18 cellular contexts compared by ENCODE assay signal in genomic region chr5:142153674-142154448, GRCh38. TPM values are rescaled to one million over a fixed set of nuclear protein-coding genes. Genes with fewer than 3 reads are reported as not detected.
DNase-seq lines count a peak whose midpoint lies in the region; ATAC-seq, FAIRE-seq and TF ChIP-seq lines count a peak whose summit lies in the region.
"Had no signal": no experiment of that assay in that cellular context is flagged by ENCODE, and none has a peak within 500 bp of the region (broad histone marks: within the 10 kb centered on the region; RNA-seq: fewer than 3 reads in every experiment).

No MANE protein-coding gene starts in this region.

- no peak for TF ChIP-seq EP300 in HepG2 (IDR thresholded peaks at IDR 0.05; ENCODE audit: low read depth in 2 of 2, low read length in 2 of 2)
- TF ChIP-seq EP300 in HepG2 (CRISPR knock-in tag; IDR thresholded peaks at IDR 0.05; ENCODE audit: borderline replicate concordance) = no peak

- dilution Hi-C loops in keratinocyte (cut with MboI; ENCODE audit: extremely low pct_ligation_motif_present, low sequenced_read_pairs) = no loop called here

- intact Hi-C loops in HepG2 (cut with micrococcal nuclease; ENCODE audit: unreplicated experiment) (loop anchor here (2.0 to 10.0 kb wide), 3 partner anchors 171 to 545 kb away; partner anchors contain the start of gene SPRY4), right lobe of liver (cut with DNase I) (loop anchor here in 1 of 2 donors (5.0 kb wide), 1 partner anchor 393 kb away; no protein-coding TSS in a partner anchor)

- H3K27me3 ChIP-seq in HepG2 (ENCODE audit: control insufficient read depth in 1 of 2, insufficient read depth in 2 of 2, low read length in 2 of 2) = no peaks in the 10 kb centered on the region
- no peaks in the 10 kb centered on the region for H3K27me3 ChIP-seq in right lobe of liver
- no peaks in the 10 kb centered on the region for H3K27me3 ChIP-seq in keratinocyte (ENCODE audit: control insufficient read depth, extremely low read depth, insufficient read depth, low read length)
- H3K27me3 ChIP-seq: BLaER1 had no signal

- H3K4me3 ChIP-seq in HepG2 (replicated peaks in 1 of 3; ENCODE audit: insufficient read depth in 1 of 3, low read depth in 2 of 3, low read length in 3 of 3) = no peak overlapping the region
- H3K4me3 ChIP-seq in right lobe of liver = no peak overlapping the region
- H3K4me3 ChIP-seq in SK-N-MC = no peak overlapping the region
- H3K4me3 ChIP-seq in keratinocyte (ENCODE audit: control insufficient read depth in 2 of 3, extremely low read depth in 1 of 3, insufficient read depth in 2 of 3, low read depth in 1 of 3, low read length in 3 of 3) = no peak overlapping the region
- H3K4me3 ChIP-seq: BLaER1 had no signal

- TF ChIP-seq POLR2A in HepG2 (IDR thresholded peaks at IDR 0.05; ENCODE audit: insufficient read depth in 1 of 2, low read depth in 2 of 2, low read length in 2 of 2) = no peak
- no peak for TF ChIP-seq POLR2A in right lobe of liver (IDR thresholded peaks at IDR 0.05)

- POLR2A ChIA-PET in HepG2 (lab: Yijun Ruan, JAX) = no interaction called here

- DNase-seq in HepG2 (ENCODE audit: low spot score) = peak; percentile 57
- no peak for DNase-seq in right lobe of liver
- no peak for DNase-seq in SK-N-MC (ENCODE audit: low read depth, low spot score)
- DNase-seq in keratinocyte (ENCODE audit: low read depth, low spot score) = no peak
- no peak for DNase-seq in NCI-H1048 (lab: John Stamatoyannopoulos, UW)
- DNase-seq in HCEC 1CT = no peak
- DNase-seq: 8988T; CD4-positive, alpha-beta memory T cell; DMS153; DMS79; GDM1; HFFc6 had no signal

- H3K9ac ChIP-seq in HepG2 (ENCODE audit: insufficient read depth, low read depth, low read length) (no peak overlapping the region), SK-N-MC (ENCODE audit: insufficient read length) (peak overlapping the region; percentile 50), keratinocyte (ENCODE audit: control insufficient read depth, extremely low read depth, insufficient read depth, low read length) (no peak overlapping the region)
- H3K9ac ChIP-seq: BLaER1 had no signal

- TSS peak; percentile 18 for BruUV-seq in HepG2 (replicated peaks; lab: Mats Ljungman, UMichigan)

- no peaks in the 10 kb centered on the region for H3K9me1 ChIP-seq in keratinocyte (ENCODE audit: control insufficient read depth, extremely low read depth, insufficient read depth, low read length)

- H3K9me3 ChIP-seq in HepG2 (ENCODE audit: low read length) (no peaks in the 10 kb centered on the region), right lobe of liver (no peaks in the 10 kb centered on the region), SK-N-MC (ENCODE audit: low read depth, low read length) (no peaks in the 10 kb centered on the region), keratinocyte (ENCODE audit: control insufficient read depth, low read depth, low read length) (no peaks in the 10 kb centered on the region)
- H3K9me3 ChIP-seq: BLaER1 had no signal

- no peak for TF ChIP-seq RAD21 in HepG2 (CRISPR knock-in tag; IDR thresholded peaks at IDR 0.05)

- no peak overlapping the region for H3K4me2 ChIP-seq in HepG2 (ENCODE audit: low read depth, low read length)
- H3K4me2 ChIP-seq in keratinocyte (ENCODE audit: control insufficient read depth, extremely low read depth, insufficient read depth, low read depth, low read length) = no peak overlapping the region
- H3K4me2 ChIP-seq: BLaER1 had no signal

- H4K20me1 ChIP-seq in HepG2 (ENCODE audit: insufficient read depth, low read length) = no peaks in the 10 kb centered on the region
- no peaks in the 10 kb centered on the region for H4K20me1 ChIP-seq in keratinocyte (ENCODE audit: control insufficient read depth, extremely low read depth, insufficient read depth, low read length)
- H4K20me1 ChIP-seq: BLaER1 had no signal

- TF ChIP-seq CTCF in HepG2 (CRISPR knock-in tag; IDR thresholded peaks at IDR 0.05) (no peak), right lobe of liver (IDR thresholded peaks at IDR 0.05) (no peak), keratinocyte (optimal IDR thresholded peaks at IDR 0.05 in 1 of 3, IDR thresholded peaks at IDR 0.05 in 1 of 3, conservative IDR thresholded peaks at IDR 0.05 in 1 of 3; ENCODE audit: extremely low read depth in 1 of 3, insufficient read depth in 2 of 3, low read length in 3 of 3) (no peak)

- no peaks in the 10 kb centered on the region for H3K36me3 ChIP-seq in HepG2 (replicated peaks in 1 of 2; ENCODE audit: control insufficient read depth in 1 of 2, insufficient read depth in 2 of 2, low read length in 2 of 2)
- H3K36me3 ChIP-seq in right lobe of liver = peaks cover 0 to 9% (median 5%) of the 10 kb centered on the region in 4 donors
- peaks cover 3% of the 10 kb centered on the region; the same call in 1 of the 2 replicates for H3K36me3 ChIP-seq in SK-N-MC (ENCODE audit: insufficient read depth, low read length)
- peaks cover 2 to 8% of the 10 kb centered on the region in 2 experiments for H3K36me3 ChIP-seq in keratinocyte (ENCODE audit: control insufficient read depth in 2 of 2, extremely low read depth in 1 of 2, insufficient read depth in 2 of 2, low read length in 2 of 2)
- H3K36me3 ChIP-seq: BLaER1 had no signal

- ATAC-seq in HepG2 (peak; percentile 63), right lobe of liver (no peak), GM19328 (IDR thresholded peaks at IDR 0.05; ENCODE audit: unreplicated experiment) (no peak)
- ATAC-seq: HCT116 had no signal

- H2AFZ ChIP-seq in HepG2 (ENCODE audit: low read length) = no peak overlapping the region
- H2AFZ ChIP-seq in keratinocyte (ENCODE audit: control insufficient read depth, low read length) = no peak overlapping the region

- H3K27ac ChIP-seq in HepG2 (ENCODE audit: extremely low read length, insufficient read depth, low read length) (no peak overlapping the region), right lobe of liver (no peak overlapping the region), SK-N-MC (peak overlapping the region; percentile 55), keratinocyte (ENCODE audit: control insufficient read depth, insufficient read depth, low read length) (no peak overlapping the region)
- H3K27ac ChIP-seq: BLaER1 had no signal

- H3K4me1 ChIP-seq in HepG2 (ENCODE audit: insufficient read depth, low read length) = peaks cover 25% of the 10 kb centered on the region
- H3K4me1 ChIP-seq in right lobe of liver = peaks cover 0 to 7% (median 0%) of the 10 kb centered on the region in 4 donors
- no peaks in the 10 kb centered on the region for H3K4me1 ChIP-seq in keratinocyte (ENCODE audit: control insufficient read depth, extremely low read depth, insufficient read depth, low read length)
- H3K4me1 ChIP-seq: BLaER1 had no signal

- 49% methylated on average over 12 of the region's 12 CpGs for WGBS in HepG2 (ENCODE audit: low lambda C conversion rate)
- 63% methylated on average over 12 of the region's 12 CpGs for WGBS in right lobe of liver (ENCODE audit: insufficient coverage, low coverage, low lambda C conversion rate, missing lambda C conversion rate)

- FAIRE-seq in HepG2 (lab: Jason Lieb, UNC) (no peak), keratinocyte (lab: Jason Lieb, UNC) (peak; percentile 23)
- FAIRE-seq: GM12892, GM18507, HTR-8/SVneo had no signal

- no peaks in the 10 kb centered on the region for H3K79me2 ChIP-seq in HepG2 (ENCODE audit: insufficient read depth, low read length)
- no peaks in the 10 kb centered on the region for H3K79me2 ChIP-seq in keratinocyte (ENCODE audit: control insufficient read depth, insufficient read depth, low read length)

- in situ Hi-C loops in HepG2 (cut with HindIII; ENCODE audit: extremely low pct_ligation_motif_present, low pct_unique_long_range_greater_than_20kb) = loop anchor here (25.0 kb wide), 1 partner anchor 158 kb away; no protein-coding TSS in a partner anchor

- CTCF ChIA-PET in HepG2 (lab: Yijun Ruan, JAX; ENCODE audit: low intra/inter-chr PET ratio, low total read pairs) = interaction anchor here (4.6 kb wide), 1 partner anchor 395 kb away, joined by 44 read pairs; no protein-coding TSS in a partner anchor

TF ChIP-seq in HepG2, 621 proteins besides CTCF, POLR2A, EP300 and RAD21 (continues in another document):
- TF ChIP-seq MXD4 (CRISPR knock-in tag; IDR thresholded peaks at IDR 0.05) = no peak
- TF ChIP-seq FOXA1 (IDR thresholded peaks at IDR 0.05) = no peak
- peak; percentile 66 for TF ChIP-seq FOXA1 (CRISPR knock-in tag; IDR thresholded peaks at IDR 0.05)

RNA-seq across cellular contexts. Expression of gene NDFIP1, which starts 45.3 kb away (rescaled TPM):
- total RNA-seq in HepG2 (2016; rRNA removed; fragmentation: Illumina TruSeq; extraction: Trizol) = 11.9 and 15.7 TPM in 2 replicates
- total RNA-seq in HepG2 (2016; cell fraction: cytosol; rRNA removed; fragmentation: Illumina TruSeq; extraction: Trizol; ENCODE audit: low read depth) = 3.2 and 4.3 TPM in 2 replicates
- 11.6 and 16.8 TPM in 2 replicates for total RNA-seq in HepG2 (2016; cell fraction: insoluble cytoplasmic fraction; rRNA removed; fragmentation: Illumina TruSeq; extraction: Trizol)
- 7.2 and 8.1 TPM in 2 replicates for total RNA-seq in HepG2 (2016; cell fraction: membrane; rRNA removed; fragmentation: Illumina TruSeq; extraction: Trizol)
- 14.9 and 18.8 TPM in 2 replicates for total RNA-seq in HepG2 (2016; cell fraction: nucleus; rRNA removed; fragmentation: Illumina TruSeq; extraction: Trizol)
- polyA plus RNA-seq in HepG2 (2011; rRNA removed) = 9.5 and 12.4 TPM in 2 replicates
- 9.0 and 9.5 TPM in 2 replicates for polyA plus RNA-seq in HepG2 (2011; cell fraction: cytosol; rRNA removed)
- 4.3 and 4.9 TPM in 2 replicates for polyA plus RNA-seq in HepG2 (2011; cell fraction: nucleus; rRNA removed)
- 19.8 and 22.3 TPM in 2 replicates for polyA plus RNA-seq in HepG2 (2012)
- 3.2 TPM in 2 replicates for polyA plus RNA-seq in HepG2 (2016; cell fraction: cytosol; fragmentation: Illumina TruSeq; extraction: Trizol; ENCODE audit: low read depth)
- 16.7 and 17.6 TPM in 2 replicates for polyA plus RNA-seq in HepG2 (2016; cell fraction: insoluble cytoplasmic fraction; fragmentation: Illumina TruSeq; extraction: Trizol; ENCODE audit: low read depth)
- polyA plus RNA-seq in HepG2 (2016; cell fraction: membrane; fragmentation: Illumina TruSeq; extraction: Trizol; ENCODE audit: low read depth) = 6.9 and 7.0 TPM in 2 replicates
- 25.9 and 28.4 TPM in 2 replicates for polyA plus RNA-seq in HepG2 (2016; cell fraction: nucleus; fragmentation: Illumina TruSeq; extraction: Trizol; ENCODE audit: insufficient read depth, low read depth)
- polyA minus RNA-seq in HepG2 (2011; rRNA and poly(A)+ RNA removed; ENCODE audit: low replicate concordance) = 9.6 and 10.1 TPM in 2 replicates
- polyA minus RNA-seq in HepG2 (2011; cell fraction: cytosol; rRNA and poly(A)+ RNA removed) = 15.8 and 18.5 TPM in 2 replicates
- 14.2 and 14.9 TPM in 2 replicates for polyA minus RNA-seq in HepG2 (2011; cell fraction: nucleus; rRNA and poly(A)+ RNA removed)
- total RNA-seq in right lobe of liver = 10 to 100 TPM; 50.4 to 61.1 (median 57.1) TPM
- polyA plus RNA-seq in keratinocyte = 21.6 to 38.2 TPM (median 26.0 TPM) in 3 replicates
- polyA plus RNA-seq in keratinocyte (2011; ENCODE audit: low read depth) = 123 TPM
- polyA plus RNA-seq in keratinocyte (2011; cell fraction: cytosol; rRNA removed) = 17.6 and 32.0 TPM in 2 replicates
- 21.4 and 30.0 TPM in 2 replicates for polyA plus RNA-seq in keratinocyte (2011; cell fraction: nucleus; rRNA removed)
- 31.7 and 35.8 TPM in 2 replicates for polyA plus RNA-seq in keratinocyte (2012; ENCODE audit: low replicate concordance)
- polyA minus RNA-seq in keratinocyte = 4.7 to 17.9 TPM (median 9.6 TPM) in 3 replicates
- polyA minus RNA-seq in keratinocyte (2011; cell fraction: cytosol; rRNA and poly(A)+ RNA removed) = 86.9 TPM
- polyA minus RNA-seq in keratinocyte (2011; cell fraction: nucleus; rRNA and poly(A)+ RNA removed) = 17.5 and 29.6 TPM in 2 replicates
